13 cellular contexts compared by ENCODE assay signal in genomic region chr4:152090543-152090942, GRCh38.
DNase-seq lines count a peak whose midpoint lies in the region; FAIRE-seq and TF ChIP-seq lines count a peak whose summit lies in the region.
"Had no signal": no experiment of that assay in that cellular context is flagged by ENCODE, and none has a peak within 500 bp of the region (broad histone marks: within the 10 kb centered on the region; RNA-seq: fewer than 3 reads in every experiment).

No MANE protein-coding gene starts in this region.

- no peaks in the 10 kb centered on the region for H4K20me1 ChIP-seq in BLaER1

- H3K27me3 ChIP-seq in BLaER1 (no peaks in the 10 kb centered on the region), right atrium auricular region (no peaks in the 10 kb centered on the region), tibial nerve (no peaks in the 10 kb centered on the region)
- H3K27me3 ChIP-seq: right lobe of liver, tibial artery had no signal

- DNase-seq in HTR-8/SVneo (ENCODE audit: insufficient read length, low spot score) (peak; percentile 30), right atrium auricular region (ENCODE audit: low spot score) (no peak), tibial nerve (ENCODE audit: low spot score in 2 of 2) (no peak), NAMALWA (ENCODE audit: low spot score) (no peak), DMS114 treated with DMSO at 0.1 percent for 48 hours (lab: John Stamatoyannopoulos, UW; ENCODE audit: unreplicated experiment) (no peak), foreskin melanocyte (no peak)
- peak; percentile 32 for DNase-seq in activated naive CD4-positive, alpha-beta T cell treated with anti-CD3 and anti-CD28 coated beads, Interleukin-2, amount 50 U/mL, for 16 hours
- DNase-seq: COR-L47, NCI-H1417, right lobe of liver, tibial artery had no signal

- H3K9me3 ChIP-seq in BLaER1 (peaks cover 12% of the 10 kb centered on the region), right atrium auricular region (no peaks in the 10 kb centered on the region), tibial nerve (no peaks in the 10 kb centered on the region)
- H3K9me3 ChIP-seq: right lobe of liver, tibial artery had no signal

- H3K4me3 ChIP-seq in BLaER1 (no peak overlapping the region; the same call in 1 of the 2 replicates), right atrium auricular region (no peak overlapping the region), tibial nerve (no peak overlapping the region)
- H3K4me3 ChIP-seq: GM12878, right lobe of liver, tibial artery had no signal

- H3K4me2 ChIP-seq in BLaER1, result peak overlapping the region; percentile 67

- WGBS in tibial nerve, 2 donors, result 84 to 89% methylated on average over 8 of the region's 8 CpGs

- TF ChIP-seq CTCF in right atrium auricular region (IDR thresholded peaks at IDR 0.05), result no peak
- no peak for TF ChIP-seq CTCF in tibial nerve (IDR thresholded peaks at IDR 0.05)

- TF ChIP-seq POLR2A in tibial nerve (IDR thresholded peaks at IDR 0.05), result no peak

- H3K36me3 ChIP-seq in BLaER1 (no peaks in the 10 kb centered on the region), right atrium auricular region (no peaks in the 10 kb centered on the region), tibial nerve (no peaks in the 10 kb centered on the region)
- H3K36me3 ChIP-seq: right lobe of liver, tibial artery had no signal

- H3K4me1 ChIP-seq in BLaER1, result peaks cover 100% of the 10 kb centered on the region
- H3K4me1 ChIP-seq in right atrium auricular region, result no peaks in the 10 kb centered on the region
- H3K4me1 ChIP-seq in tibial nerve, result no peaks in the 10 kb centered on the region
- H3K4me1 ChIP-seq: right lobe of liver had no signal

- peak overlapping the region; percentile 61; the same call in 1 of the 2 replicates for H3K9ac ChIP-seq in BLaER1

- no peak for TF ChIP-seq EP300 in tibial nerve (IDR thresholded peaks at IDR 0.05)

- H3K27ac ChIP-seq in BLaER1 (peak overlapping the region; percentile 81), right atrium auricular region (peak overlapping the region; percentile 36 to 67), tibial nerve (no peak overlapping the region)
- H3K27ac ChIP-seq: right lobe of liver, tibial artery had no signal

- FAIRE-seq in HTR-8/SVneo (lab: Jason Lieb, UNC), result peak; percentile 57
- FAIRE-seq: GM12878 had no signal

Comparison
In these comparisons a context has a peak if more than half of its experiments do, and no peak if none do; other contexts are left out.
1. H3K27ac ChIP-seq: peak in BLaER1 (single experiment) and right atrium auricular region (2 of 2); none in tibial nerve (0 of 4).
2. DNase-seq: peak in HTR-8/SVneo (single experiment) and activated naive CD4-positive, alpha-beta T cell treated with anti-CD3 and anti-CD28 coated beads, Interleukin-2, amount 50 U/mL, for 16 hours (single experiment); none in right atrium auricular region (single experiment), tibial nerve (0 of 2), NAMALWA (single experiment), DMS114 treated with DMSO at 0.1 percent for 48 hours (single experiment) and foreskin melanocyte (single experiment).